ENCODE assay signal across 15 cellular contexts in the genomic region with DNA sequence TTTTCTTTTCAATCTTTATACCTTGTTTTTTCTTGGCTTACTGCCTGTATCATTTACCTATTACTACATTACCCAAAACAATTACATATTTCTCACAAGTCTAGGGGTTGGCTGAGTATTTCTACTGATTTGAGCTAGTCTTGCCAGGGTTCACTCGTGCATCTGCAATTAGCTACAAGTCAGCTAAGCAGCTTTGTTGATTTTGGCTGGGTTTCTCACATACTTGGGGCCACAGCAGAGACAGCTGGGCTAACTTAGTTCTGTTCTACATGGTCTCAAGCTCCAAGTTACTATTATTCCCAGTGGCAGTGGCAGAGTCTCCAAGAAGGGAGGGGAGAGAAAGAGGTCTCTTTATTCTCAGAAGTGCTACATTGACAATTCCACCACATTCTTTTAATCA. TPM values are rescaled to one million over a fixed set of nuclear protein-coding genes. Genes with fewer than 3 reads are reported as not detected.
DNase-seq lines count a peak whose midpoint lies in the region; ATAC-seq and TF ChIP-seq lines count a peak whose summit lies in the region.
"Had no signal": no experiment of that assay in that cellular context is flagged by ENCODE, and none has a peak within 500 bp of the region (broad histone marks: within the 10 kb centered on the region; RNA-seq: fewer than 3 reads in every experiment).

No MANE protein-coding gene starts in this region.

- no peak for TF ChIP-seq RAD21 in Ishikawa (IDR thresholded peaks at IDR 0.05; ENCODE audit: low read depth)

- peak; percentile 50 for DNase-seq in COR-L47 (lab: John Stamatoyannopoulos, UW)
- DNase-seq in cardiac fibroblast (ENCODE audit: low read depth in 2 of 2) = peak; percentile 1 to 22
- DNase-seq in mesendoderm = no peak
- DNase-seq in NCI-H146 treated with DMSO at 0.1 percent for 48 hours (lab: John Stamatoyannopoulos, UW; ENCODE audit: unreplicated experiment) = no peak
- no peak for DNase-seq in posterior vena cava (ENCODE audit: low spot score)
- no peak for DNase-seq in NOMO-1 treated with DMSO at 0.1 percent for 48 hours (lab: John Stamatoyannopoulos, UW; ENCODE audit: unreplicated experiment)
- DNase-seq: activated CD4-positive, alpha-beta T cell treated with anti-CD3 and anti-CD28 coated beads for 4 hours; activated T-cell treated with anti-CD3 and anti-CD28 coated beads, Interleukin-2, amount 50 U/mL, for 48 hours; BE2C; NCI-H510A; RPMI8226; stimulated activated CD4-positive, alpha-beta T cell treated with anti-CD3 and anti-CD28 coated beads, Interleukin-4, amount 100 ng/mL, for 24 hours had no signal

- H3K27me3 ChIP-seq in mesendoderm (ENCODE audit: insufficient read depth, low read length, poor library complexity) = no peaks in the 10 kb centered on the region
- H3K27me3 ChIP-seq: BE2C, gastroesophageal sphincter had no signal

- no peaks in the 10 kb centered on the region for H3K36me3 ChIP-seq in mesendoderm (ENCODE audit: control insufficient read depth, insufficient read depth, low read length)
- H3K36me3 ChIP-seq: BE2C, gastroesophageal sphincter had no signal

- no peaks in the 10 kb centered on the region for H3K79me2 ChIP-seq in mesendoderm (ENCODE audit: control insufficient read depth, insufficient read depth, low read length)

- no peak overlapping the region for H3K4ac ChIP-seq in mesendoderm (ENCODE audit: low read depth, low read length)

- no peak for ATAC-seq in HG02642 (IDR thresholded peaks at IDR 0.05; ENCODE audit: poor library complexity, unreplicated experiment)
- ATAC-seq: gastroesophageal sphincter had no signal

- no peak overlapping the region for H4K5ac ChIP-seq in mesendoderm (ENCODE audit: low read length)

- H4K8ac ChIP-seq in mesendoderm (ENCODE audit: low read depth, low read length) = no peak overlapping the region

- H3K18ac ChIP-seq in mesendoderm (ENCODE audit: low read length) = peak overlapping the region; percentile 61

- H2BK5ac ChIP-seq in mesendoderm (ENCODE audit: low read length) = no peak overlapping the region

- no peak overlapping the region for H2AK5ac ChIP-seq in mesendoderm (ENCODE audit: low read length)

- H3K4me3 ChIP-seq in cardiac fibroblast (replicated peaks in 1 of 2; ENCODE audit: low read depth in 2 of 2, low read length in 2 of 2) (no peak overlapping the region), mesendoderm (ENCODE audit: low read length) (no peak overlapping the region)
- H3K4me3 ChIP-seq: gastroesophageal sphincter had no signal

- H3K4me1 ChIP-seq in mesendoderm (ENCODE audit: control insufficient read depth, low read depth, low read length) = no peaks in the 10 kb centered on the region
- H3K4me1 ChIP-seq: BE2C, gastroesophageal sphincter had no signal

- H3K56ac ChIP-seq in mesendoderm (ENCODE audit: low read length) = no peak overlapping the region

- no CpG with 5 or more reads among the region's 1 CpG for WGBS in mesendoderm (ENCODE audit: extremely low coverage, insufficient coverage, low lambda C conversion rate)

- no peak overlapping the region for H2BK15ac ChIP-seq in mesendoderm (replicated peaks; ENCODE audit: low read depth)

- no peak overlapping the region for H2BK120ac ChIP-seq in mesendoderm (ENCODE audit: low read depth, low read length)

- no peak overlapping the region for H3K23ac ChIP-seq in mesendoderm (ENCODE audit: low read length)

- no peak for TF ChIP-seq EP300 in Ishikawa (IDR thresholded peaks at IDR 0.05; ENCODE audit: borderline replicate concordance)

- H3K9ac ChIP-seq in mesendoderm (ENCODE audit: low read length) = no peak overlapping the region

- no peaks in the 10 kb centered on the region for H3K79me1 ChIP-seq in mesendoderm (ENCODE audit: low read length)

- intact Hi-C loops in posterior vena cava (cut with DNase I) = no loop called here

- no peak overlapping the region for H3K4me2 ChIP-seq in mesendoderm (ENCODE audit: low read length)

- no peak overlapping the region for H3K27ac ChIP-seq in mesendoderm (ENCODE audit: low read depth, low read length)
- H3K27ac ChIP-seq: gastroesophageal sphincter had no signal

- TF ChIP-seq CTCF in cardiac fibroblast (IDR thresholded peaks at IDR 0.05; ENCODE audit: low read depth, low read length) = no peak

TF ChIP-seq in Ishikawa, 13 proteins besides CTCF, POLR2A, EP300 and RAD21:
- TF ChIP-seq TEAD4 (IDR thresholded peaks at IDR 0.05) = 0 out of 2 replicates have a peak, but pooled peaks have one; percentile 19
- no peak for TF ChIP-seq YY1 (IDR thresholded peaks at IDR 0.05; ENCODE audit: low read depth)
- TF ChIP-seq NFIC (IDR thresholded peaks at IDR 0.05) = peak; percentile 53; the same call in 1 of the 2 replicates
TF ChIP-seq in Ishikawa: peak in this region for 2.

RNA-seq across cellular contexts. Expression of a gene that starts 54.7 kb away (rescaled TPM):
- polyA plus RNA-seq in mesendoderm (2013, experiment 1 of 2) = 176 TPM
- 197 TPM for polyA plus RNA-seq in mesendoderm (2013, experiment 2 of 2)
- total RNA-seq in posterior vena cava = under 1 TPM in 1 of 2 donors, not detected in 1; 0.28 TPM

Comparison
In these comparisons a context has a peak if more than half of its experiments do, and no peak if none do; other contexts are left out.
1. DNase-seq: peak in COR-L47 (single experiment) and cardiac fibroblast (2 of 2); none in mesendoderm (single experiment), NCI-H146 treated with DMSO at 0.1 percent for 48 hours (single experiment), posterior vena cava (single experiment) and NOMO-1 treated with DMSO at 0.1 percent for 48 hours (single experiment).